In genomic region chr6:28081486-28081751, GRCh38 we compare ENCODE assay signal across 8 cellular contexts. TPM values are rescaled to one million over a fixed set of nuclear protein-coding genes. Genes with fewer than 3 reads are reported as not detected.
A peak's percentile ranks its signal among the peaks of the same experiment; 100 is the strongest.
DNase-seq lines count a peak whose midpoint lies in the region; ATAC-seq and TF ChIP-seq lines count a peak whose summit lies in the region.

No MANE protein-coding gene starts in this region.

- 51% methylated on average over 4 of the region's 4 CpGs for WGBS in mesenchymal stem cell

- peaks cover 7% of the 10 kb centered on the region for H3K79me1 ChIP-seq in mesenchymal stem cell (replicated peaks; ENCODE audit: low read length, poor library complexity, severe bottlenecking)

- H3K4me2 ChIP-seq in OCI-LY3 (ENCODE audit: low read length) = peak overlapping the region; percentile 86
- H3K4me2 ChIP-seq in mesenchymal stem cell (ENCODE audit: low read length, poor library complexity, severe bottlenecking) = peak overlapping the region; percentile 78

- H3K79me2 ChIP-seq in OCI-LY3 (ENCODE audit: low read length) = no peaks in the 10 kb centered on the region

- TF ChIP-seq CTCF in OCI-LY3 (IDR thresholded peaks at IDR 0.05; ENCODE audit: low read depth, low read length) = no peak
- no peak for TF ChIP-seq CTCF in uterus (IDR thresholded peaks at IDR 0.05)

- H3K9me3 ChIP-seq in OCI-LY3 (ENCODE audit: insufficient read depth, low read length) (peaks cover 10% of the 10 kb centered on the region; the same call in 1 of the 2 replicates), mesenchymal stem cell (ENCODE audit: control insufficient read depth, low read length) (no peaks in the 10 kb centered on the region), uterus (no peaks in the 10 kb centered on the region)

- H2BK5ac ChIP-seq in mesenchymal stem cell (ENCODE audit: low read depth, low read length, poor library complexity, severe bottlenecking) = no peak overlapping the region

- H2AFZ ChIP-seq in OCI-LY3 (ENCODE audit: low read depth, low read length) = no peak overlapping the region
- peak overlapping the region; percentile 88 for H2AFZ ChIP-seq in mesenchymal stem cell (ENCODE audit: low read depth, low read length)

- no peak overlapping the region for H3K4ac ChIP-seq in mesenchymal stem cell (ENCODE audit: low read depth in 1 of 2, low read length in 2 of 2)

- peak overlapping the region; percentile 89 for H3K9ac ChIP-seq in OCI-LY3 (ENCODE audit: low read length)
- H3K9ac ChIP-seq in mesenchymal stem cell (ENCODE audit: low read length) = peak overlapping the region; percentile 99

- DNase-seq in activated CD4-positive, CD25-positive, alpha-beta regulatory T cell treated with anti-CD3 and anti-CD28 coated beads, Interleukin-2, amount 50 U/mL, for 72 hours = no peak
- DNase-seq in central memory CD4-positive, alpha-beta T cell = peak; percentile 66
- DNase-seq in mesenchymal stem cell (no peak), uterus (no peak), NCI-H1930 (lab: John Stamatoyannopoulos, UW) (no peak)

- peak overlapping the region; percentile 96 for H4K8ac ChIP-seq in mesenchymal stem cell (ENCODE audit: low read length)

- H3K23ac ChIP-seq in mesenchymal stem cell (ENCODE audit: low read length in 2 of 2) = no peak overlapping the region

- peaks cover 31% of the 10 kb centered on the region for H3K4me1 ChIP-seq in OCI-LY3 (ENCODE audit: low read length)
- peaks cover 4% of the 10 kb centered on the region for H3K4me1 ChIP-seq in mesenchymal stem cell (ENCODE audit: control insufficient read depth, insufficient read depth, low read depth, low read length)
- no peaks in the 10 kb centered on the region for H3K4me1 ChIP-seq in uterus

- H3K36me3 ChIP-seq in OCI-LY3 (replicated peaks; ENCODE audit: low read depth, low read length) (peaks cover 22% of the 10 kb centered on the region), mesenchymal stem cell (ENCODE audit: control insufficient read depth in 1 of 2, insufficient read depth in 2 of 2, low read depth in 1 of 2, low read length in 2 of 2) (no peaks in the 10 kb centered on the region), uterus (no peaks in the 10 kb centered on the region)

- H2BK12ac ChIP-seq in mesenchymal stem cell (ENCODE audit: low read length in 2 of 2) = no peak overlapping the region

- H4K20me1 ChIP-seq in OCI-LY3 (ENCODE audit: insufficient read depth, low read length) = no peaks in the 10 kb centered on the region

- H3K27ac ChIP-seq in OCI-LY3 (ENCODE audit: low read length) = peak overlapping the region; percentile 97
- no peak overlapping the region for H3K27ac ChIP-seq in mesenchymal stem cell (ENCODE audit: low read length, poor library complexity, severe bottlenecking)
- H3K27ac ChIP-seq in uterus = peak overlapping the region; percentile 86 to 88

- no peak overlapping the region for H4K91ac ChIP-seq in mesenchymal stem cell (ENCODE audit: low read length)

- H3K27me3 ChIP-seq in OCI-LY3 (ENCODE audit: low read depth, low read length) = no peaks in the 10 kb centered on the region
- no peaks in the 10 kb centered on the region for H3K27me3 ChIP-seq in mesenchymal stem cell (ENCODE audit: control insufficient read depth in 1 of 2, insufficient read depth in 1 of 2, low read length in 2 of 2)
- no peaks in the 10 kb centered on the region for H3K27me3 ChIP-seq in uterus

- H3K14ac ChIP-seq in mesenchymal stem cell (ENCODE audit: low read length in 2 of 2) = no peak overlapping the region

- H2BK120ac ChIP-seq in mesenchymal stem cell (ENCODE audit: low read depth, low read length) = no peak overlapping the region

- intact Hi-C loops in uterus (cut with DNase I; ENCODE audit: low total_unique reads) = no loop called here

- no peak overlapping the region for H2BK15ac ChIP-seq in mesenchymal stem cell (ENCODE audit: low read depth, poor library complexity, severe bottlenecking)

- ATAC-seq in activated CD4-positive, CD25-positive, alpha-beta regulatory T cell treated with anti-CD3 and anti-CD28 coated beads, Interleukin-2, amount 50 U/mL, for 24 hours = peak; percentile 24 to 25
- peak; percentile 42 for ATAC-seq in HG02588 (IDR thresholded peaks at IDR 0.05; ENCODE audit: unreplicated experiment)

- peak overlapping the region; percentile 28 to 49 for H3K18ac ChIP-seq in mesenchymal stem cell (ENCODE audit: low read depth in 1 of 2, low read length in 2 of 2)

- H3K4me3 ChIP-seq in OCI-LY3 (ENCODE audit: low read length) = peak overlapping the region; percentile 95
- H3K4me3 ChIP-seq in mesenchymal stem cell (ENCODE audit: insufficient read depth in 1 of 2, low read depth in 1 of 2, low read length in 2 of 2) = peak overlapping the region; percentile 77 to 98
- H3K4me3 ChIP-seq in uterus = peak overlapping the region; percentile 59 to 72

- H2AK5ac ChIP-seq in mesenchymal stem cell (ENCODE audit: low read length, severe bottlenecking) = no peak overlapping the region

- TF ChIP-seq POLR2A in uterus (IDR thresholded peaks at IDR 0.05) = no peak

RNA-seq across cellular contexts. Expression of gene ZNF165, which starts 1.1 kb away (rescaled TPM):
- 0.33 TPM for polyA plus RNA-seq in mesenchymal stem cell (2013, experiment 1 of 2)
- 0.34 TPM for polyA plus RNA-seq in mesenchymal stem cell (2013, experiment 2 of 2)
- total RNA-seq in uterus = 1 to 10 TPM in 3 of 4 donors, not detected in 1; 1.1 to 2.1 (median 1.2) TPM

RNA-seq across cellular contexts. Expression of gene ZSCAN16, which starts 43.0 kb away (rescaled TPM):
- 3.1 TPM for polyA plus RNA-seq in mesenchymal stem cell (2013, experiment 1 of 2)
- 2.5 TPM for polyA plus RNA-seq in mesenchymal stem cell (2013, experiment 2 of 2)
- total RNA-seq in uterus = 1 to 10 TPM in 3 of 4 donors, not detected in 1; 1.8 to 7.9 (median 5.3) TPM
